Comparison of ENCODE assay signal across 12 cellular contexts in genomic region chr18:10449396-10449795, GRCh38. TPM values are rescaled to one million over a fixed set of nuclear protein-coding genes. Genes with fewer than 3 reads are reported as not detected.
DNase-seq lines count a peak whose midpoint lies in the region; TF ChIP-seq lines count a peak whose summit lies in the region.
"Had no signal": no experiment of that assay in that cellular context is flagged by ENCODE, and none has a peak within 500 bp of the region (broad histone marks: within the 10 kb centered on the region; RNA-seq: fewer than 3 reads in every experiment).

No MANE protein-coding gene starts in this region.

- H3K9ac ChIP-seq in SK-N-MC (ENCODE audit: insufficient read length) (no peak overlapping the region), fibroblast of lung (ENCODE audit: insufficient read depth, low read length) (no peak overlapping the region)
- H3K9ac ChIP-seq: GM23248 had no signal

- DNase-seq in DMS 273 (lab: John Stamatoyannopoulos, UW; ENCODE audit: unreplicated experiment) (peak; percentile 53), EL (peak; percentile 9), SK-N-MC (ENCODE audit: low read depth, low spot score) (no peak), fibroblast of lung (ENCODE audit: low read depth in 2 of 2) (peak; percentile 27 to 60), NCI-H748 treated with DMSO at 0.1 percent for 48 hours (lab: John Stamatoyannopoulos, UW) (no peak), middle frontal gyrus (ENCODE audit: extremely low spot score, low spot score) (no peak)
- DNase-seq in activated T-cell treated with anti-CD3 and anti-CD28 coated beads, Interleukin-2, amount 50 U/mL, for 48 hours, result no peak
- DNase-seq: CD4-positive, alpha-beta memory T cell; DND-41; GM23248 had no signal

- no peak overlapping the region for H3K4me2 ChIP-seq in fibroblast of lung (ENCODE audit: extremely low read depth, insufficient read depth, low read length)

- TF ChIP-seq CTCF in fibroblast of lung (conservative IDR thresholded peaks at IDR 0.05 in 1 of 2, IDR thresholded peaks at IDR 0.05 in 1 of 2; ENCODE audit: low read depth in 1 of 2, low read length in 2 of 2), result no peak

- H3K36me3 ChIP-seq in SK-N-MC (ENCODE audit: insufficient read depth, low read length) (no peaks in the 10 kb centered on the region), fibroblast of lung (ENCODE audit: control insufficient read depth, insufficient read depth, low read length) (no peaks in the 10 kb centered on the region)

- H3K79me2 ChIP-seq in fibroblast of lung (ENCODE audit: control insufficient read depth, insufficient read depth, low read length), result no peaks in the 10 kb centered on the region

- H3K4me3 ChIP-seq in SK-N-MC (no peak overlapping the region), fibroblast of lung (replicated peaks in 1 of 4; ENCODE audit: control extremely low read depth in 1 of 4, insufficient read depth in 1 of 4, low read depth in 3 of 4, low read length in 4 of 4) (no peak overlapping the region)
- H3K4me3 ChIP-seq: GM12878, GM23248 had no signal

- H3K27me3 ChIP-seq in fibroblast of lung (ENCODE audit: control insufficient read depth, insufficient read depth, low read length), result peaks cover 7% of the 10 kb centered on the region

- H3K27ac ChIP-seq in SK-N-MC (peak overlapping the region; percentile 38; the same call in 1 of the 2 replicates), fibroblast of lung (ENCODE audit: insufficient read depth, low read length) (no peak overlapping the region)
- H3K27ac ChIP-seq: C4-2B, GM23248 had no signal

- H3K9me3 ChIP-seq in SK-N-MC (ENCODE audit: low read depth, low read length), result no peaks in the 10 kb centered on the region
- no peaks in the 10 kb centered on the region for H3K9me3 ChIP-seq in fibroblast of lung (ENCODE audit: control insufficient read depth, insufficient read depth, low read depth, low read length)

- no peak overlapping the region for H2AFZ ChIP-seq in fibroblast of lung (ENCODE audit: low read length)
- H2AFZ ChIP-seq: GM23248 had no signal

- H4K20me1 ChIP-seq in fibroblast of lung (ENCODE audit: control insufficient read depth, extremely low read depth, insufficient read depth, low read length), result no peaks in the 10 kb centered on the region

- H3K4me1 ChIP-seq in fibroblast of lung (ENCODE audit: control insufficient read depth, extremely low read depth, insufficient read depth, low read length), result no peaks in the 10 kb centered on the region

RNA-seq across cellular contexts. Expression of gene APCDD1, which starts 5.0 kb away (rescaled TPM):
- 4.9 and 17.3 TPM in 2 replicates for total RNA-seq in fibroblast of lung
- polyA plus RNA-seq in fibroblast of lung, result 15.3 and 16.8 TPM in 2 replicates
- 15.0 and 21.9 TPM in 2 replicates for polyA plus RNA-seq in fibroblast of lung (2012)
- 11.6 and 28.1 TPM in 2 replicates for polyA minus RNA-seq in fibroblast of lung (ENCODE audit: low replicate concordance)
- total RNA-seq: CD4-positive, alpha-beta memory T cell; GM12878; GM23248 had no signal
- polyA plus RNA-seq: CD4-positive, alpha-beta memory T cell; GM12878 had no signal

Comparison
In these comparisons a context has a peak if more than half of its experiments do, and no peak if none do; other contexts are left out.
1. DNase-seq: peak in DMS 273 (single experiment), EL (single experiment) and fibroblast of lung (2 of 2); none in SK-N-MC (single experiment), NCI-H748 treated with DMSO at 0.1 percent for 48 hours (single experiment), middle frontal gyrus (single experiment) and activated T-cell treated with anti-CD3 and anti-CD28 coated beads, Interleukin-2, amount 50 U/mL, for 48 hours (0 of 2).